In genomic region chr1:81109038-81109437, GRCh38 we compare ENCODE assay signal across 1 cellular context.
TF ChIP-seq lines count a peak whose summit lies in the region.

No MANE protein-coding gene starts in this region.

TF ChIP-seq in H1, 55 proteins besides CTCF, POLR2A, EP300 and RAD21:
- TF ChIP-seq MAX (IDR thresholded peaks at IDR 0.05), result no peak
- TF ChIP-seq, protein P1, sequence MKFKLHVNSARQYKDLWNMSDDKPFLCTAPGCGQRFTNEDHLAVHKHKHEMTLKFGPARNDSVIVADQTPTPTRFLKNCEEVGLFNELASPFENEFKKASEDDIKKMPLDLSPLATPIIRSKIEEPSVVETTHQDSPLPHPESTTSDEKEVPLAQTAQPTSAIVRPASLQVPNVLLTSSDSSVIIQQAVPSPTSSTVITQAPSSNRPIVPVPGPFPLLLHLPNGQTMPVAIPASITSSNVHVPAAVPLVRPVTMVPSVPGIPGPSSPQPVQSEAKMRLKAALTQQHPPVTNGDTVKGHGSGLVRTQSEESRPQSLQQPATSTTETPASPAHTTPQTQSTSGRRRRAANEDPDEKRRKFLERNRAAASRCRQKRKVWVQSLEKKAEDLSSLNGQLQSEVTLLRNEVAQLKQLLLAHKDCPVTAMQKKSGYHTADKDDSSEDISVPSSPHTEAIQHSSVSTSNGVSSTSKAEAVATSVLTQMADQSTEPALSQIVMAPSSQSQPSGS (IDR thresholded peaks at IDR 0.05; ENCODE audit: low read length), result no peak
- TF ChIP-seq EGR1 (IDR thresholded peaks at IDR 0.05; ENCODE audit: borderline replicate concordance, low read depth, low read length), result no peak
- no peak for TF ChIP-seq CHD1 (IDR thresholded peaks at IDR 0.05; ENCODE audit: low read depth, low read length)
- TF ChIP-seq HDAC2 (IDR thresholded peaks at IDR 0.05; ENCODE audit: borderline replicate concordance in 1 of 2, low read depth in 2 of 2, low read length in 2 of 2), result no peak
- TF ChIP-seq POU5F1 (IDR thresholded peaks at IDR 0.05; ENCODE audit: low read depth, low read length), result no peak
- TF ChIP-seq FOSL1 (IDR thresholded peaks at IDR 0.05; ENCODE audit: insufficient read depth, low read depth, low read length), result no peak
- no peak for TF ChIP-seq PHF8 (conservative IDR thresholded peaks at IDR 0.05; ENCODE audit: low read depth, low read length)
